In genomic region chr3:159453036-159453435, GRCh38 we compare ENCODE assay signal across 34 cellular contexts.
"Had no signal": no experiment of that assay in that cellular context is flagged by ENCODE, and none has a peak within 500 bp of the region (broad histone marks: within the 10 kb centered on the region; RNA-seq: fewer than 3 reads in every experiment).

No MANE protein-coding gene starts in this region.

- H3K4me3 ChIP-seq: ascending aorta, cardiac muscle cell had no signal

- H3K27ac ChIP-seq: ascending aorta, cardiac muscle cell, VCaP had no signal

- H3K27ac Mint-ChIP-seq: activated B cell treated with CpG ODN at 0.5 μM for 24 hours; activated CD4-positive, alpha-beta memory T cell treated with anti-CD3 and anti-CD28 coated beads, Interleukin-2, amount 10 ng/mL, durations not matched to agents 7 days and 5 days; activated CD4-positive, alpha-beta T cell treated with anti-CD3 and anti-CD28 coated beads, Interleukin-2, amount 10 ng/mL, durations not matched to agents 7 days and 5 days; activated CD8-positive, alpha-beta T cell treated with anti-CD3 and anti-CD28 coated beads, Interleukin-2, amount 10 ng/mL, durations not matched to agents 7 days and 5 days; activated naive CD4-positive, alpha-beta T cell treated with anti-CD3 and anti-CD28 coated beads, Interleukin-2, amount 10 ng/mL, durations not matched to agents 7 days and 5 days; activated naive CD4-positive, alpha-beta T cell treated with anti-CD3 and anti-CD28 coated beads, Interleukin-2, amount 50 U/mL, for 24 hours; activated naive CD8-positive, alpha-beta T cell; activated naive CD8-positive, alpha-beta T cell treated with anti-CD3 and anti-CD28 coated beads, Interleukin-2, amount 10 ng/mL, durations not matched to agents 7 days and 5 days; activated naive CD8-positive, alpha-beta T cell treated with anti-CD3 and anti-CD28 coated beads, Interleukin-2, amount 50 U/mL, for 24 hours; activated T-cell treated with anti-CD3 and anti-CD28 coated beads, Interleukin-2, amount 50 U/mL, for 72 hours; activated T-helper 1 cell treated with anti-CD3 and anti-CD28 coated beads, Interleukin-12 subunit alpha, Interleukin-12 subunit beta, Interleukin-2, Interleukin-4 antibody, amounts not matched to agents 30 ng/mL and 10 ng/mL and 1 ng/mL, durations not matched to agents 14 hours and 24 hours and 36 hours; activated T-helper 17 cell treated with anti-CD3 and anti-CD28 coated beads, Interleukin-2, amount 50 U/mL, for 72 hours; brain; T-cell; T-helper 17 cell had no signal

- H3K36me3 Mint-ChIP-seq: activated naive CD4-positive, alpha-beta T cell treated with anti-CD3 and anti-CD28 coated beads, Interleukin-2, amount 10 ng/mL, durations not matched to agents 7 days and 5 days; activated naive CD4-positive, alpha-beta T cell treated with anti-CD3 and anti-CD28 coated beads, Interleukin-2, amount 50 U/mL, for 24 hours; activated naive CD8-positive, alpha-beta T cell; activated naive CD8-positive, alpha-beta T cell treated with anti-CD3 and anti-CD28 coated beads, Interleukin-2, amount 10 ng/mL, durations not matched to agents 7 days and 5 days; brain; T-cell had no signal

- H3K4me1 ChIP-seq: ascending aorta had no signal

- DNase-seq: activated B cell treated with CpG ODN at 0.5 μM for 24 hours; activated CD4-positive, alpha-beta memory T cell treated with anti-CD3 and anti-CD28 coated beads, Interleukin-2, amount 10 ng/mL, durations not matched to agents 7 days and 5 days; activated CD4-positive, alpha-beta T cell treated with anti-CD3 and anti-CD28 coated beads for 4 hours; activated CD4-positive, alpha-beta T cell treated with anti-CD3 and anti-CD28 coated beads, Interleukin-2, amount 10 ng/mL, durations not matched to agents 7 days and 5 days; activated CD4-positive, alpha-beta T cell treated with anti-CD3 and anti-CD28 coated beads, Interleukin-2, amount 50 U/mL, for 48 hours; activated CD4-positive, CD25-positive, alpha-beta regulatory T cell treated with anti-CD3 and anti-CD28 coated beads, Interleukin-2, amount 50 U/mL, for 72 hours; activated CD8-positive, alpha-beta memory T cell treated with anti-CD3 and anti-CD28 coated beads for 24 hours; activated CD8-positive, alpha-beta memory T cell treated with anti-CD3 and anti-CD28 coated beads, Interleukin-2, amount 50 U/mL, for 4 hours; activated CD8-positive, alpha-beta T cell treated with anti-CD3 and anti-CD28 coated beads, Interleukin-2, amount 10 ng/mL, durations not matched to agents 7 days and 5 days; activated effector memory CD4-positive, alpha-beta T cell treated with anti-CD3 and anti-CD28 coated beads, Interleukin-2, amount 50 U/mL, for 16 hours; activated gamma-delta T cell treated with Interleukin-2 at 50 U/mL for 16 hours; activated naive CD4-positive, alpha-beta T cell; activated naive CD4-positive, alpha-beta T cell treated with anti-CD3 and anti-CD28 coated beads, Interleukin-2, amount 10 ng/mL, durations not matched to agents 7 days and 5 days; activated naive CD8-positive, alpha-beta T cell treated with anti-CD3 and anti-CD28 coated beads, Interleukin-2, amount 10 ng/mL, durations not matched to agents 7 days and 5 days; activated naive CD8-positive, alpha-beta T cell treated with anti-CD3 and anti-CD28 coated beads, Interleukin-2, amount 50 U/mL, for 24 hours; activated T-cell treated with anti-CD3 and anti-CD28 coated beads for 4 hours; activated T-cell treated with anti-CD3 and anti-CD28 coated beads, Interleukin-2, amount 50 U/mL, for 1 hour; activated T-cell treated with anti-CD3 and anti-CD28 coated beads, Interleukin-2, amount 50 U/mL, for 4 hours; activated T-cell treated with anti-CD3 and anti-CD28 coated beads, Interleukin-2, amount 50 U/mL, for 72 hours; amygdala; anterior cingulate cortex; caudate nucleus; cerebellar nuclear complex; T-cell; T-helper 17 cell had no signal

- H3K27me3 ChIP-seq: ascending aorta, cardiac muscle cell had no signal

- H3K36me3 ChIP-seq: ascending aorta, cardiac muscle cell had no signal

- H3K9me3 ChIP-seq: ascending aorta had no signal

- H3K27me3 Mint-ChIP-seq: activated B cell treated with CpG ODN at 0.5 μM for 24 hours; activated CD4-positive, alpha-beta memory T cell treated with anti-CD3 and anti-CD28 coated beads, Interleukin-2, amount 10 ng/mL, durations not matched to agents 7 days and 5 days; activated CD4-positive, alpha-beta T cell treated with anti-CD3 and anti-CD28 coated beads, Interleukin-2, amount 10 ng/mL, durations not matched to agents 7 days and 5 days; activated naive CD4-positive, alpha-beta T cell treated with anti-CD3 and anti-CD28 coated beads, Interleukin-2, amount 10 ng/mL, durations not matched to agents 7 days and 5 days; activated naive CD4-positive, alpha-beta T cell treated with anti-CD3 and anti-CD28 coated beads, Interleukin-2, amount 50 U/mL, for 24 hours; activated naive CD8-positive, alpha-beta T cell treated with anti-CD3 and anti-CD28 coated beads, Interleukin-2, amount 10 ng/mL, durations not matched to agents 7 days and 5 days; activated naive CD8-positive, alpha-beta T cell treated with anti-CD3 and anti-CD28 coated beads, Interleukin-2, amount 50 U/mL, for 24 hours; activated T-helper 17 cell treated with anti-CD3 and anti-CD28 coated beads, Interleukin-2, amount 50 U/mL, for 72 hours; brain; central memory CD8-positive, alpha-beta T cell; T-cell; T-helper 17 cell had no signal

- H3K4me1 Mint-ChIP-seq: activated B cell treated with CpG ODN at 0.5 μM for 24 hours; activated CD4-positive, alpha-beta memory T cell treated with anti-CD3 and anti-CD28 coated beads, Interleukin-2, amount 10 ng/mL, durations not matched to agents 7 days and 5 days; activated CD4-positive, alpha-beta T cell treated with anti-CD3 and anti-CD28 coated beads, Interleukin-2, amount 10 ng/mL, durations not matched to agents 7 days and 5 days; activated naive CD4-positive, alpha-beta T cell treated with anti-CD3 and anti-CD28 coated beads, Interleukin-2, amount 10 ng/mL, durations not matched to agents 7 days and 5 days; activated naive CD4-positive, alpha-beta T cell treated with anti-CD3 and anti-CD28 coated beads, Interleukin-2, amount 50 U/mL, for 24 hours; activated naive CD8-positive, alpha-beta T cell treated with anti-CD3 and anti-CD28 coated beads, Interleukin-2, amount 10 ng/mL, durations not matched to agents 7 days and 5 days; activated naive CD8-positive, alpha-beta T cell treated with anti-CD3 and anti-CD28 coated beads, Interleukin-2, amount 50 U/mL, for 24 hours; activated T-helper 17 cell treated with anti-CD3 and anti-CD28 coated beads, Interleukin-2, amount 50 U/mL, for 72 hours; central memory CD8-positive, alpha-beta T cell; T-cell; T-helper 17 cell had no signal

- ATAC-seq: activated CD8-positive, alpha-beta T cell treated with anti-CD3 and anti-CD28 coated beads, Interleukin-2, amount 10 ng/mL, durations not matched to agents 7 days and 5 days; activated naive CD8-positive, alpha-beta T cell treated with anti-CD3 and anti-CD28 coated beads, Interleukin-2, amount 50 U/mL, for 24 hours; activated T-cell treated with anti-CD3 and anti-CD28 coated beads, Interleukin-2, amount 50 U/mL, for 4 hours; activated T-cell treated with anti-CD3 and anti-CD28 coated beads, Interleukin-2, amount 50 U/mL, for 72 hours; activated T-helper 17 cell treated with anti-CD3 and anti-CD28 coated beads, Interleukin-2, amount 50 U/mL, for 72 hours; T-cell; T-helper 17 cell had no signal

- H3K4me3 Mint-ChIP-seq: activated B cell treated with CpG ODN at 0.5 μM for 24 hours; activated CD4-positive, alpha-beta memory T cell treated with anti-CD3 and anti-CD28 coated beads, Interleukin-2, amount 10 ng/mL, durations not matched to agents 7 days and 5 days; activated CD4-positive, alpha-beta T cell treated with anti-CD3 and anti-CD28 coated beads, Interleukin-2, amount 10 ng/mL, durations not matched to agents 7 days and 5 days; activated CD8-positive, alpha-beta T cell treated with anti-CD3 and anti-CD28 coated beads, Interleukin-2, amount 10 ng/mL, durations not matched to agents 7 days and 5 days; activated naive CD4-positive, alpha-beta T cell treated with anti-CD3 and anti-CD28 coated beads, Interleukin-2, amount 10 ng/mL, durations not matched to agents 7 days and 5 days; activated naive CD4-positive, alpha-beta T cell treated with anti-CD3 and anti-CD28 coated beads, Interleukin-2, amount 50 U/mL, for 24 hours; activated naive CD8-positive, alpha-beta T cell; activated naive CD8-positive, alpha-beta T cell treated with anti-CD3 and anti-CD28 coated beads, Interleukin-2, amount 10 ng/mL, durations not matched to agents 7 days and 5 days; activated naive CD8-positive, alpha-beta T cell treated with anti-CD3 and anti-CD28 coated beads, Interleukin-2, amount 50 U/mL, for 24 hours; activated T-cell treated with anti-CD3 and anti-CD28 coated beads, Interleukin-2, amount 50 U/mL, for 4 hours; activated T-cell treated with anti-CD3 and anti-CD28 coated beads, Interleukin-2, amount 50 U/mL, for 72 hours; activated T-helper 1 cell treated with anti-CD3 and anti-CD28 coated beads, Interleukin-12 subunit alpha, Interleukin-12 subunit beta, Interleukin-2, Interleukin-4 antibody, amounts not matched to agents 30 ng/mL and 10 ng/mL and 1 ng/mL, durations not matched to agents 14 hours and 24 hours and 36 hours; activated T-helper 17 cell treated with anti-CD3 and anti-CD28 coated beads, Interleukin-2, amount 50 U/mL, for 72 hours; brain; central memory CD8-positive, alpha-beta T cell; T-cell; T-helper 17 cell had no signal

- H3K9me3 Mint-ChIP-seq: activated B cell treated with CpG ODN at 0.5 μM for 24 hours; activated CD4-positive, alpha-beta T cell treated with anti-CD3 and anti-CD28 coated beads, Interleukin-2, amount 10 ng/mL, durations not matched to agents 7 days and 5 days; activated naive CD4-positive, alpha-beta T cell treated with anti-CD3 and anti-CD28 coated beads, Interleukin-2, amount 10 ng/mL, durations not matched to agents 7 days and 5 days; activated naive CD8-positive, alpha-beta T cell treated with anti-CD3 and anti-CD28 coated beads, Interleukin-2, amount 10 ng/mL, durations not matched to agents 7 days and 5 days; activated naive CD8-positive, alpha-beta T cell treated with anti-CD3 and anti-CD28 coated beads, Interleukin-2, amount 50 U/mL, for 24 hours; activated T-cell treated with anti-CD3 and anti-CD28 coated beads, Interleukin-2, amount 50 U/mL, for 4 hours; activated T-helper 1 cell treated with anti-CD3 and anti-CD28 coated beads, Interleukin-12 subunit alpha, Interleukin-12 subunit beta, Interleukin-2, Interleukin-4 antibody, amounts not matched to agents 30 ng/mL and 10 ng/mL and 1 ng/mL, durations not matched to agents 14 hours and 24 hours and 36 hours; brain had no signal
